In genomic region chr16:53041196-53041977, GRCh38 we compare ENCODE assay signal across 9 cellular contexts. TPM values are rescaled to one million over a fixed set of nuclear protein-coding genes. Genes with fewer than 3 reads are reported as not detected.
A peak's percentile ranks its signal among the peaks of the same experiment; 100 is the strongest.
DNase-seq lines count a peak whose midpoint lies in the region; FAIRE-seq and TF ChIP-seq lines count a peak whose summit lies in the region.
"Had no signal": no experiment of that assay in that cellular context is flagged by ENCODE, and none has a peak within 500 bp of the region (broad histone marks: within the 10 kb centered on the region; RNA-seq: fewer than 3 reads in every experiment).

No MANE protein-coding gene starts in this region.

- H3K9me3 ChIP-seq in esophagus squamous epithelium: no peaks in the 10 kb centered on the region

- TF ChIP-seq CTCF in esophagus squamous epithelium (IDR thresholded peaks at IDR 0.05) (no peak), osteocyte (IDR thresholded peaks at IDR 0.05) (no peak)

- peak; percentile 99 for FAIRE-seq in G401.6 (lab: Jason Lieb, UNC)

- H3K4me1 ChIP-seq in esophagus squamous epithelium: peaks cover 30 to 92% (median 43%) of the 10 kb centered on the region in 3 donors

- H3K27ac ChIP-seq in esophagus squamous epithelium: peak overlapping the region; percentile 84 to 94 (median 90)

- H3K4me3 ChIP-seq in esophagus squamous epithelium: peak overlapping the region in 2 of 4 donors; percentile 39 to 52

- peaks cover 54% of the 10 kb centered on the region for H3K4me1 Mint-ChIP-seq in osteocyte (ENCODE audit: unreplicated experiment)

- no peaks in the 10 kb centered on the region for H3K36me3 Mint-ChIP-seq in osteocyte (ENCODE audit: unreplicated experiment)

- DNase-seq in MV-4-11 (lab: John Stamatoyannopoulos, UW): peak; percentile 40
- DNase-seq in esophagus squamous epithelium (lab: John Stamatoyannopoulos, UW): no peak
- peak; percentile 90 for DNase-seq in osteocyte (ENCODE audit: extremely low spot score, unreplicated experiment)
- no peak for DNase-seq in globus pallidus (ENCODE audit: low spot score)
- DNase-seq in NCI-H748 (lab: John Stamatoyannopoulos, UW; ENCODE audit: unreplicated experiment): no peak
- DNase-seq in SHP77 treated with DMSO at 0.1 percent for 48 hours (lab: John Stamatoyannopoulos, UW): no peak
- DNase-seq in stimulated activated CD4-positive, alpha-beta T cell treated with anti-CD3 and anti-CD28 coated beads, Interleukin-12 subunit alpha, Interleukin-12 subunit beta, amount 100 ng/mL, for 4 hours: no peak
- DNase-seq: stimulated activated CD8-positive, alpha-beta memory T cell treated with anti-CD3 and anti-CD28 coated beads, Interleukin-4, amount 100 ng/mL, for 48 hours had no signal

- intact Hi-C loops in esophagus squamous epithelium (cut with DNase I): no loop called here

- H3K4me3 Mint-ChIP-seq in osteocyte (ENCODE audit: unreplicated experiment): peak overlapping the region; percentile 75

- no peaks in the 10 kb centered on the region for H3K27me3 Mint-ChIP-seq in osteocyte (ENCODE audit: unreplicated experiment)

- WGBS in esophagus squamous epithelium, 2 donors: 22 to 35% methylated on average over 5 of the region's 5 CpGs

- H3K27me3 ChIP-seq in esophagus squamous epithelium: no peaks in the 10 kb centered on the region

- peak overlapping the region; percentile 94 for H3K27ac Mint-ChIP-seq in osteocyte (ENCODE audit: unreplicated experiment)

- peak in 1 of 4 donors; percentile 42 for TF ChIP-seq POLR2A in esophagus squamous epithelium (IDR thresholded peaks at IDR 0.05)

- H3K36me3 ChIP-seq in esophagus squamous epithelium: no peaks in the 10 kb centered on the region

- H3K9me3 Mint-ChIP-seq in osteocyte (ENCODE audit: unreplicated experiment): peaks cover 5% of the 10 kb centered on the region

RNA-seq across cellular contexts. Expression of gene CHD9NB, which starts 11.3 kb away (rescaled TPM):
- total RNA-seq in esophagus squamous epithelium: 1 to 10 TPM; 1.9 to 3.0 (median 2.1) TPM
- total RNA-seq in osteocyte: 3.4 and 4.8 TPM in 2 replicates

RNA-seq across cellular contexts. Expression of gene CHD9, which starts 13.4 kb away (rescaled TPM):
- total RNA-seq in esophagus squamous epithelium (10 to 100 TPM; 29.0 to 68.5 (median 37.3) TPM), osteocyte (98.9 and 99.0 TPM in 2 replicates)

Comparison
In these comparisons a context has a peak if more than half of its experiments do, and no peak if none do; other contexts are left out.
1. DNase-seq: peak in MV-4-11 (single experiment) and osteocyte (single experiment); none in esophagus squamous epithelium (single experiment), globus pallidus (single experiment), NCI-H748 (single experiment), SHP77 treated with DMSO at 0.1 percent for 48 hours (single experiment) and stimulated activated CD4-positive, alpha-beta T cell treated with anti-CD3 and anti-CD28 coated beads, Interleukin-12 subunit alpha, Interleukin-12 subunit beta, amount 100 ng/mL, for 4 hours (single experiment).